Comparison of ENCODE assay signal across 8 cellular contexts in the genomic region with DNA sequence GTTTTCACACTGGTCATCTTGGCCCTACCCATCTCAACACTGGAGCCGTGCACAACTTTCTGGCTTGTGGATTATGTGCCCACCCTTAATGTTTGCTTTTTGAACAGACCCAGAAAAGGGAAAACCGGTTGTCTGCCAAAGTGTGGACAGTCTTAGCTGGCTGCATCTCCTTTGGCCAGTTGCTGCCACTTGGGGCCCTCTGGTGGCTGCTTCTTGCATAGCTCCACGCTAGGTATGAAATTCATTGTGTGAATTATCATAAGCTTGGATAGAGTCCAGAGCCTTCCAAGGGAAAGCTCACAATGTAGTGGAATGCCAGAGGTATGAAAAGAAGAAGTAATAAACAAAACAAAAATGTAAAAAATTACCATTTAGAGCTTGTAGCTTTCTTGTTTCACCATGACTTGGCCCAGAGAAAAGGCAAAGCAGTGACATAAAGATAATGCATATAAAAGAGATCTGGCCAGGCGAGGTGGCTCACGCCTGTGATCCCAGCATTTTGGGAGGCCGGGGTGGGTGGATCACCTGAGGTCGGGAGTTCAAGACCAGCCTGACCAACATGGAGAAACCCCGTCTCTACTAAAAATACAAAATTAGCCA. TPM values are rescaled to one million over a fixed set of nuclear protein-coding genes. Genes with fewer than 3 reads are reported as not detected.
DNase-seq lines count a peak whose midpoint lies in the region; ATAC-seq, FAIRE-seq and TF ChIP-seq lines count a peak whose summit lies in the region.

No MANE protein-coding gene starts in this region.

- peak; percentile 72 for TF ChIP-seq CTCF in D721Med (IDR thresholded peaks at IDR 0.05; ENCODE audit: insufficient read depth, missing control alignments)
- TF ChIP-seq CTCF in psoas muscle (IDR thresholded peaks at IDR 0.05) = peak; percentile 81

- ATAC-seq in HG03442 (IDR thresholded peaks at IDR 0.05; ENCODE audit: unreplicated experiment) (peak; percentile 71), Right ventricle myocardium inferior (peak; percentile 69), psoas muscle (peak; percentile 71 to 85 (median 77))

- no peak overlapping the region for H3K4me3 ChIP-seq in psoas muscle

- H3K27me3 ChIP-seq in psoas muscle (ENCODE audit: insufficient read depth in 3 of 3, low read length in 2 of 3) = peaks cover 0 to 3% (median 0%) of the 10 kb centered on the region in 3 donors

- FAIRE-seq in D721Med (lab: Jason Lieb, UNC) (no peak), RCC 7860 (lab: Jason Lieb, UNC) (no peak)

- no peaks in the 10 kb centered on the region for H3K9me3 ChIP-seq in psoas muscle

- WGBS in psoas muscle, 3 donors = 57 to 64% (median 63%) methylated on average over 8 of the region's 8 CpGs

- H3K4me1 ChIP-seq in psoas muscle = no peaks in the 10 kb centered on the region

- H3K27ac ChIP-seq in psoas muscle = no peak overlapping the region

- intact Hi-C loops in Right ventricle myocardium inferior (cut with DNase I) = loop anchor here (10.0 kb wide), 1 partner anchor 191 kb away; no protein-coding TSS in a partner anchor
- intact Hi-C loops in psoas muscle (cut with DNase I) = loop anchor here in 1 of 2 donors (5.0 to 10.0 kb wide), 3 partner anchors 131 to 336 kb away; no protein-coding TSS in a partner anchor

- H3K36me3 ChIP-seq in psoas muscle (ENCODE audit: insufficient read depth in 1 of 2, low read depth in 1 of 2) = peaks cover 0 to 55% of the 10 kb centered on the region in 2 donors

- DNase-seq in D721Med (ENCODE audit: insufficient read length, low spot score) (peak; percentile 38), GM19240 (ENCODE audit: insufficient read length, low spot score) (peak; percentile 79), RCC 7860 (ENCODE audit: low spot score) (peak; percentile 21), Right ventricle myocardium inferior (ENCODE audit: missing footprints) (peak; percentile 83), psoas muscle (peak; percentile 75 to 81), NCI-H446 treated with DMSO at 0.1 percent for 48 hours (lab: John Stamatoyannopoulos, UW) (no peak)
- peak; percentile 3 for DNase-seq in activated gamma-delta T cell treated with anti-CD3 and anti-CD28 coated beads, Interleukin-2, amount 50 U/mL, for 16 hours (ENCODE audit: low read depth)

RNA-seq across cellular contexts. Expression of a gene that starts 12.5 kb away (rescaled TPM):
- total RNA-seq in Right ventricle myocardium inferior (not detected), psoas muscle (not detected)
- not detected for polyA plus RNA-seq in psoas muscle

RNA-seq across cellular contexts. Expression of a gene that starts 31.3 kb away (rescaled TPM):
- total RNA-seq in Right ventricle myocardium inferior (0.60 TPM), psoas muscle (10 to 100 TPM; 13.1 to 37.4 (median 21.2) TPM)
- polyA plus RNA-seq in psoas muscle = 1 to 10 TPM; 2.7 to 8.6 (median 5.8) TPM
